In the genomic region with DNA sequence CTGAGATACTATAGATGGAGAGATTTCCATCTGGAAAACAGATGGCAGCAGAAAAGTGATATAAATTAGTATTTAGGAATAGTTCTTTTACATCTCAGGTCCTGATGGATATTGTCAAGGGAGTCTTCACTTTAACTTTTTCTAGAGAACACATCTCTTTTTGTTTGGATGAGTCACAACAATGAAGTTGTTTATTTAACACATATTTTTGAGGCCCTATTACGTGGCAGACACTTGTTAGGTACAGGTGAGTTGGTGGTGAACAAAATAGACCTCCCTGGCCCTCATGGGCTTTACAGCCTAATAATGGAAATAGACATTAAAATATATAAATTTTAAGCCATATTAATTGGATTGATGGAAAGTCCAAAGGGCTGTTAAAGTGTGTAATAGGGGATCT, we compare ENCODE assay signal across 1 cellular context.
A peak's percentile ranks its signal among the peaks of the same experiment; 100 is the strongest.
TF ChIP-seq lines count a peak whose summit lies in the region.

No MANE protein-coding gene starts in this region.

TF ChIP-seq in HEK293, 187 proteins besides CTCF, POLR2A, EP300 and RAD21 (continued from another document):
- TF ChIP-seq, protein P1, sequence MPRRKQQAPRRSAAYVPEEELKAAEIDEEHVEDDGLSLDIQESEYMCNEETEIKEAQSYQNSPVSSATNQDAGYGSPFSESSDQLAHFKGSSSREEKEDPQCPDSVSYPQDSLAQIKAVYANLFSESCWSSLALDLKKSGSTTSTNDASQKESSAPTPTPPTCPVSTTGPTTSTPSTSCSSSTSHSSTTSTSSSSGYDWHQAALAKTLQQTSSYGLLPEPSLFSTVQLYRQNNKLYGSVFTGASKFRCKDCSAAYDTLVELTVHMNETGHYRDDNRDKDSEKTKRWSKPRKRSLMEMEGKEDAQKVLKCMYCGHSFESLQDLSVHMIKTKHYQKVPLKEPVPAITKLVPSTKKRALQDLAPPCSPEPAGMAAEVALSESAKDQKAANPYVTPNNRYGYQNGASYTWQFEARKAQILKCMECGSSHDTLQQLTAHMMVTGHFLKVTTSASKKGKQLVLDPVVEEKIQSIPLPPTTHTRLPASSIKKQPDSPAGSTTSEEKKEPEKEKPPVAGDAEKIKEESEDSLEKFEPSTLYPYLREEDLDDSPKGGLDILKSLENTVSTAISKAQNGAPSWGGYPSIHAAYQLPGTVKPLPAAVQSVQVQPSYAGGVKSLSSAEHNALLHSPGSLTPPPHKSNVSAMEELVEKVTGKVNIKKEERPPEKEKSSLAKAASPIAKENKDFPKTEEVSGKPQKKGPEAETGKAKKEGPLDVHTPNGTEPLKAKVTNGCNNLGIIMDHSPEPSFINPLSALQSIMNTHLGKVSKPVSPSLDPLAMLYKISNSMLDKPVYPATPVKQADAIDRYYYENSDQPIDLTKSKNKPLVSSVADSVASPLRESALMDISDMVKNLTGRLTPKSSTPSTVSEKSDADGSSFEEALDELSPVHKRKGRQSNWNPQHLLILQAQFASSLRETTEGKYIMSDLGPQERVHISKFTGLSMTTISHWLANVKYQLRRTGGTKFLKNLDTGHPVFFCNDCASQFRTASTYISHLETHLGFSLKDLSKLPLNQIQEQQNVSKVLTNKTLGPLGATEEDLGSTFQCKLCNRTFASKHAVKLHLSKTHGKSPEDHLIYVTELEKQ (tag by site-specific recombination; IDR thresholded peaks at IDR 0.05; ENCODE audit: borderline replicate concordance), result no peak
- TF ChIP-seq ZNF621 (tag by site-specific recombination; IDR thresholded peaks at IDR 0.05) (no peak), ZNF654 (tag by site-specific recombination; IDR thresholded peaks at IDR 0.05; ENCODE audit: low read depth) (no peak), BCL11B (tag by site-specific recombination; IDR thresholded peaks at IDR 0.05; ENCODE audit: low read depth) (no peak), ZNF324 (tag by site-specific recombination; IDR thresholded peaks at IDR 0.05) (no peak), ZNF664 (tag by site-specific recombination; IDR thresholded peaks at IDR 0.05) (0 out of 2 replicates have a peak, but pooled peaks have one; percentile 18)
